Comparison of ENCODE assay signal across 1 cellular context in genomic region chr2:73926493-73927327, GRCh38.
TF ChIP-seq lines count a peak whose summit lies in the region.

TSS of gene DGUOK (plus strand) at chr2:73926880. CDS start at chr2:73926911, 31 bp downstream.

TF ChIP-seq in HEK293, 187 proteins besides CTCF, POLR2A, EP300 and RAD21 (continued from another document and continues in another):
- TF ChIP-seq, protein P1, sequence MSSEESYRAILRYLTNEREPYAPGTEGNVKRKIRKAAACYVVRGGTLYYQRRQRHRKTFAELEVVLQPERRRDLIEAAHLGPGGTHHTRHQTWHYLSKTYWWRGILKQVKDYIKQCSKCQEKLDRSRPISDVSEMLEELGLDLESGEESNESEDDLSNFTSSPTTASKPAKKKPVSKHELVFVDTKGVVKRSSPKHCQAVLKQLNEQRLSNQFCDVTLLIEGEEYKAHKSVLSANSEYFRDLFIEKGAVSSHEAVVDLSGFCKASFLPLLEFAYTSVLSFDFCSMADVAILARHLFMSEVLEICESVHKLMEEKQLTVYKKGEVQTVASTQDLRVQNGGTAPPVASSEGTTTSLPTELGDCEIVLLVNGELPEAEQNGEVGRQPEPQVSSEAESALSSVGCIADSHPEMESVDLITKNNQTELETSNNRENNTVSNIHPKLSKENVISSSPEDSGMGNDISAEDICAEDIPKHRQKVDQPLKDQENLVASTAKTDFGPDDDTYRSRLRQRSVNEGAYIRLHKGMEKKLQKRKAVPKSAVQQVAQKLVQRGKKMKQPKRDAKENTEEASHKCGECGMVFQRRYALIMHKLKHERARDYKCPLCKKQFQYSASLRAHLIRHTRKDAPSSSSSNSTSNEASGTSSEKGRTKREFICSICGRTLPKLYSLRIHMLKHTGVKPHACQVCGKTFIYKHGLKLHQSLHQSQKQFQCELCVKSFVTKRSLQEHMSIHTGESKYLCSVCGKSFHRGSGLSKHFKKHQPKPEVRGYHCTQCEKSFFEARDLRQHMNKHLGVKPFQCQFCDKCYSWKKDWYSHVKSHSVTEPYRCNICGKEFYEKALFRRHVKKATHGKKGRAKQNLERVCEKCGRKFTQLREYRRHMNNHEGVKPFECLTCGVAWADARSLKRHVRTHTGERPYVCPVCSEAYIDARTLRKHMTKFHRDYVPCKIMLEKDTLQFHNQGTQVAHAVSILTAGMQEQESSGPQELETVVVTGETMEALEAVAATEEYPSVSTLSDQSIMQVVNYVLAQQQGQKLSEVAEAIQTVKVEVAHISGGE (tag by site-specific recombination; conservative IDR thresholded peaks at IDR 0.05; ENCODE audit: low read depth), result peak; percentile 97
- TF ChIP-seq, protein P2, sequence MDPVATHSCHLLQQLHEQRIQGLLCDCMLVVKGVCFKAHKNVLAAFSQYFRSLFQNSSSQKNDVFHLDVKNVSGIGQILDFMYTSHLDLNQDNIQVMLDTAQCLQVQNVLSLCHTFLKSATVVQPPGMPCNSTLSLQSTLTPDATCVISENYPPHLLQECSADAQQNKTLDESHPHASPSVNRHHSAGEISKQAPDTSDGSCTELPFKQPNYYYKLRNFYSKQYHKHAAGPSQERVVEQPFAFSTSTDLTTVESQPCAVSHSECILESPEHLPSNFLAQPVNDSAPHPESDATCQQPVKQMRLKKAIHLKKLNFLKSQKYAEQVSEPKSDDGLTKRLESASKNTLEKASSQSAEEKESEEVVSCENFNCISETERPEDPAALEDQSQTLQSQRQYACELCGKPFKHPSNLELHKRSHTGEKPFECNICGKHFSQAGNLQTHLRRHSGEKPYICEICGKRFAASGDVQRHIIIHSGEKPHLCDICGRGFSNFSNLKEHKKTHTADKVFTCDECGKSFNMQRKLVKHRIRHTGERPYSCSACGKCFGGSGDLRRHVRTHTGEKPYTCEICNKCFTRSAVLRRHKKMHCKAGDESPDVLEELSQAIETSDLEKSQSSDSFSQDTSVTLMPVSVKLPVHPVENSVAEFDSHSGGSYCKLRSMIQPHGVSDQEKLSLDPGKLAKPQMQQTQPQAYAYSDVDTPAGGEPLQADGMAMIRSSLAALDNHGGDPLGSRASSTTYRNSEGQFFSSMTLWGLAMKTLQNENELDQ (tag by site-specific recombination; IDR thresholded peaks at IDR 0.05; ENCODE audit: low read depth), result no peak
- no peak for TF ChIP-seq ZIC2 (tag by site-specific recombination; IDR thresholded peaks at IDR 0.05)
- TF ChIP-seq ZNF23 (tag by site-specific recombination; IDR thresholded peaks at IDR 0.05; ENCODE audit: borderline replicate concordance), result no peak
- TF ChIP-seq ZNF24 (tag by site-specific recombination; IDR thresholded peaks at IDR 0.05), result 0 out of 2 replicates have a peak, but pooled peaks have one; percentile 19
- peak; percentile 99 for TF ChIP-seq ZNF629 (tag by site-specific recombination; IDR thresholded peaks at IDR 0.05)
- peak; percentile 93 for TF ChIP-seq SP2 (tag by site-specific recombination; IDR thresholded peaks at IDR 0.05)
- TF ChIP-seq, protein P3, sequence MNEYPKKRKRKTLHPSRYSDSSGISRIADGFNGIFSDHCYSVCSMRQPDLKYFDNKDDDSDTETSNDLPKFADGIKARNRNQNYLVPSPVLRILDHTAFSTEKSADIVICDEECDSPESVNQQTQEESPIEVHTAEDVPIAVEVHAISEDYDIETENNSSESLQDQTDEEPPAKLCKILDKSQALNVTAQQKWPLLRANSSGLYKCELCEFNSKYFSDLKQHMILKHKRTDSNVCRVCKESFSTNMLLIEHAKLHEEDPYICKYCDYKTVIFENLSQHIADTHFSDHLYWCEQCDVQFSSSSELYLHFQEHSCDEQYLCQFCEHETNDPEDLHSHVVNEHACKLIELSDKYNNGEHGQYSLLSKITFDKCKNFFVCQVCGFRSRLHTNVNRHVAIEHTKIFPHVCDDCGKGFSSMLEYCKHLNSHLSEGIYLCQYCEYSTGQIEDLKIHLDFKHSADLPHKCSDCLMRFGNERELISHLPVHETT (tag by site-specific recombination; IDR thresholded peaks at IDR 0.05), result no peak; the same call in 1 of the 2 replicates
- TF ChIP-seq PRDM2 (tag by site-specific recombination; IDR thresholded peaks at IDR 0.05; ENCODE audit: borderline replicate concordance), result no peak
- TF ChIP-seq ZNF600 (tag by site-specific recombination; IDR thresholded peaks at IDR 0.05), result peak; percentile 56
- no peak for TF ChIP-seq ZNF140 (tag by site-specific recombination; IDR thresholded peaks at IDR 0.05)
- no peak for TF ChIP-seq HOXA7 (CRISPR knock-in tag; IDR thresholded peaks at IDR 0.05; ENCODE audit: borderline replicate concordance)
- no peak for TF ChIP-seq ZNF449 (tag by site-specific recombination; IDR thresholded peaks at IDR 0.05)
- TF ChIP-seq ZEB2 (tag by site-specific recombination; IDR thresholded peaks at IDR 0.05), result no peak
- TF ChIP-seq HOXC10 (CRISPR knock-in tag; IDR thresholded peaks at IDR 0.05), result no peak
- no peak for TF ChIP-seq ZNF621 (tag by site-specific recombination; IDR thresholded peaks at IDR 0.05)
- TF ChIP-seq OSR2 (tag by site-specific recombination; IDR thresholded peaks at IDR 0.05), result no peak
- no peak for TF ChIP-seq ZNF391 (tag by site-specific recombination; IDR thresholded peaks at IDR 0.05; ENCODE audit: borderline replicate concordance, low read depth)
- no peak for TF ChIP-seq ZNF10 (tag by site-specific recombination; IDR thresholded peaks at IDR 0.05)
- no peak for TF ChIP-seq ZNF239 (tag by site-specific recombination; IDR thresholded peaks at IDR 0.05)
- TF ChIP-seq ZFP41 (tag by site-specific recombination; IDR thresholded peaks at IDR 0.05; ENCODE audit: borderline replicate concordance), result no peak
- TF ChIP-seq KLF1 (tag by site-specific recombination; IDR thresholded peaks at IDR 0.05), result no peak; the same call in none of the 2 replicates
- TF ChIP-seq FEZF1 (tag by site-specific recombination; IDR thresholded peaks at IDR 0.05), result no peak
- peak; percentile 30; the same call in 1 of the 2 replicates for TF ChIP-seq GLIS1 (tag by site-specific recombination; IDR thresholded peaks at IDR 0.05)
- TF ChIP-seq ZFHX2 (tag by site-specific recombination; conservative IDR thresholded peaks at IDR 0.05), result peak; percentile 83
- no peak for TF ChIP-seq HOXD13 (CRISPR knock-in tag; IDR thresholded peaks at IDR 0.05; ENCODE audit: borderline replicate concordance)
- no peak for TF ChIP-seq PRDM1 (tag by site-specific recombination; IDR thresholded peaks at IDR 0.05)
- TF ChIP-seq ZNF645 (tag by site-specific recombination; IDR thresholded peaks at IDR 0.05), result no peak
- TF ChIP-seq ZBTB8A (tag by site-specific recombination; IDR thresholded peaks at IDR 0.05), result peak; percentile 88
- no peak for TF ChIP-seq ZNF423 (tag by site-specific recombination; IDR thresholded peaks at IDR 0.05)
- TF ChIP-seq ZNF544 (tag by site-specific recombination; IDR thresholded peaks at IDR 0.05), result no peak
- TF ChIP-seq, protein P4, sequence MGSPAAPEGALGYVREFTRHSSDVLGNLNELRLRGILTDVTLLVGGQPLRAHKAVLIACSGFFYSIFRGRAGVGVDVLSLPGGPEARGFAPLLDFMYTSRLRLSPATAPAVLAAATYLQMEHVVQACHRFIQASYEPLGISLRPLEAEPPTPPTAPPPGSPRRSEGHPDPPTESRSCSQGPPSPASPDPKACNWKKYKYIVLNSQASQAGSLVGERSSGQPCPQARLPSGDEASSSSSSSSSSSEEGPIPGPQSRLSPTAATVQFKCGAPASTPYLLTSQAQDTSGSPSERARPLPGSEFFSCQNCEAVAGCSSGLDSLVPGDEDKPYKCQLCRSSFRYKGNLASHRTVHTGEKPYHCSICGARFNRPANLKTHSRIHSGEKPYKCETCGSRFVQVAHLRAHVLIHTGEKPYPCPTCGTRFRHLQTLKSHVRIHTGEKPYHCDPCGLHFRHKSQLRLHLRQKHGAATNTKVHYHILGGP (tag by site-specific recombination; IDR thresholded peaks at IDR 0.05), result no peak
- TF ChIP-seq ZNF785 (tag by site-specific recombination; IDR thresholded peaks at IDR 0.05), result no peak
- TF ChIP-seq, protein P5, sequence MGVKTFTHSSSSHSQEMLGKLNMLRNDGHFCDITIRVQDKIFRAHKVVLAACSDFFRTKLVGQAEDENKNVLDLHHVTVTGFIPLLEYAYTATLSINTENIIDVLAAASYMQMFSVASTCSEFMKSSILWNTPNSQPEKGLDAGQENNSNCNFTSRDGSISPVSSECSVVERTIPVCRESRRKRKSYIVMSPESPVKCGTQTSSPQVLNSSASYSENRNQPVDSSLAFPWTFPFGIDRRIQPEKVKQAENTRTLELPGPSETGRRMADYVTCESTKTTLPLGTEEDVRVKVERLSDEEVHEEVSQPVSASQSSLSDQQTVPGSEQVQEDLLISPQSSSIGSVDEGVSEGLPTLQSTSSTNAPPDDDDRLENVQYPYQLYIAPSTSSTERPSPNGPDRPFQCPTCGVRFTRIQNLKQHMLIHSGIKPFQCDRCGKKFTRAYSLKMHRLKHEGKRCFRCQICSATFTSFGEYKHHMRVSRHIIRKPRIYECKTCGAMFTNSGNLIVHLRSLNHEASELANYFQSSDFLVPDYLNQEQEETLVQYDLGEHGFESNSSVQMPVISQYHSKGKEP (tag by site-specific recombination; IDR thresholded peaks at IDR 0.05), result 0 out of 2 replicates have a peak, but pooled peaks have one; percentile 33
- no peak for TF ChIP-seq ZNF610 (tag by site-specific recombination; IDR thresholded peaks at IDR 0.05; ENCODE audit: borderline replicate concordance)
- TF ChIP-seq ZNF248 (tag by site-specific recombination; IDR thresholded peaks at IDR 0.05), result no peak
- TF ChIP-seq, protein P6, sequence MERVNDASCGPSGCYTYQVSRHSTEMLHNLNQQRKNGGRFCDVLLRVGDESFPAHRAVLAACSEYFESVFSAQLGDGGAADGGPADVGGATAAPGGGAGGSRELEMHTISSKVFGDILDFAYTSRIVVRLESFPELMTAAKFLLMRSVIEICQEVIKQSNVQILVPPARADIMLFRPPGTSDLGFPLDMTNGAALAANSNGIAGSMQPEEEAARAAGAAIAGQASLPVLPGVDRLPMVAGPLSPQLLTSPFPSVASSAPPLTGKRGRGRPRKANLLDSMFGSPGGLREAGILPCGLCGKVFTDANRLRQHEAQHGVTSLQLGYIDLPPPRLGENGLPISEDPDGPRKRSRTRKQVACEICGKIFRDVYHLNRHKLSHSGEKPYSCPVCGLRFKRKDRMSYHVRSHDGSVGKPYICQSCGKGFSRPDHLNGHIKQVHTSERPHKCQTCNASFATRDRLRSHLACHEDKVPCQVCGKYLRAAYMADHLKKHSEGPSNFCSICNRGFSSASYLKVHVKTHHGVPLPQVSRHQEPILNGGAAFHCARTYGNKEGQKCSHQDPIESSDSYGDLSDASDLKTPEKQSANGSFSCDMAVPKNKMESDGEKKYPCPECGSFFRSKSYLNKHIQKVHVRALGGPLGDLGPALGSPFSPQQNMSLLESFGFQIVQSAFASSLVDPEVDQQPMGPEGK (tag by site-specific recombination; IDR thresholded peaks at IDR 0.05), result peak; percentile 51; the same call in 1 of the 2 replicates
- no peak for TF ChIP-seq ZNF792 (tag by site-specific recombination; IDR thresholded peaks at IDR 0.05)
- no peak for TF ChIP-seq ZNF311 (tag by site-specific recombination; IDR thresholded peaks at IDR 0.05; ENCODE audit: borderline replicate concordance)
- TF ChIP-seq ZNF133 (tag by site-specific recombination; IDR thresholded peaks at IDR 0.05), result no peak
- TF ChIP-seq ZFP37 (tag by site-specific recombination; IDR thresholded peaks at IDR 0.05), result no peak
